10 cellular contexts compared by ENCODE assay signal in the genomic region with DNA sequence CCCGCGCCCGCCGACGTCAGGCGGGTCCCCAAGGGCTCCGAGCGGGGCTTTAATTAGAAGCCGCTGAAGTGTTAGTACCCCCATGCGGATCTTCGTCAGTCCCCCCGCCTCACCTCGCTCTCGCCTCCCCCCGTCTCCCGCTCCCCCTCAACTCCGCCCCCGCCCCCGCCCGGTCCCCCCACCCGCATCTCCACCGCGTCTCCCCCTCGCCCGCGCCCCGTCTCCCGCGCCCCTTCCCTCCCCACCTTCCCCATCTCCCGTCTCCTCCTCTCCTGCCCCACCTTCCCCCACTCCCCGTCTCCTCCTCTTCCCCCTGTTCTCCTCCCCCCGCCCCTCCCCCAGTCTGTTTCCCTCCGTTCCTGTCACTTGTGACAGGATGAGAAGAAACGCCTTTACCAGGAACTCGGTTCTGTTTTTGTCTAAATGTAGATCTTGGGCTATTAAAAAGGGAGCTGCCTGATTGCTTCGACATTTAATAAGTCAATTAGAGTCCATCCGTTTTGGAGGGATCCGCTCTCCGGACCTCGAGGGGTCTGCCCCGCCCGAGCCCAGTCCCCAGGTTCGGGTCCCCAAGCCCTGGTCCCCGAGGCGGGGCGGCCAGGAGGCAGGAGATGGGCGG. TPM values are rescaled to one million over a fixed set of nuclear protein-coding genes. Genes with fewer than 3 reads are reported as not detected.
DNase-seq lines count a peak whose midpoint lies in the region; ATAC-seq and TF ChIP-seq lines count a peak whose summit lies in the region.
"Had no signal": no experiment of that assay in that cellular context is flagged by ENCODE, and none has a peak within 500 bp of the region (broad histone marks: within the 10 kb centered on the region; RNA-seq: fewer than 3 reads in every experiment).

No MANE protein-coding gene starts in this region.

- H3K4me1 ChIP-seq in iPS-20b (ENCODE audit: insufficient read depth, low read length) (peaks cover 28% of the 10 kb centered on the region), skeletal muscle satellite cell (ENCODE audit: control insufficient read depth, insufficient read depth, low read length) (peaks cover 15% of the 10 kb centered on the region)

- H3K9ac ChIP-seq in iPS-20b (ENCODE audit: low read depth, low read length) (no peak overlapping the region), skeletal muscle satellite cell (ENCODE audit: low read depth, low read length) (no peak overlapping the region)

- H3K27me3 ChIP-seq in iPS-20b (ENCODE audit: insufficient read depth, low read length) = peaks cover 76% of the 10 kb centered on the region
- H3K27me3 ChIP-seq in skeletal muscle satellite cell (ENCODE audit: control insufficient read depth, insufficient read depth, low read length) = peaks cover 40% of the 10 kb centered on the region

- peak; percentile 38 for DNase-seq in DMS 273 (lab: John Stamatoyannopoulos, UW; ENCODE audit: unreplicated experiment)
- no peak for DNase-seq in DMS 273 treated with DMSO at 0.1 percent for 48 hours (lab: John Stamatoyannopoulos, UW)
- no peak for DNase-seq in activated CD8-positive, alpha-beta memory T cell treated with anti-CD3 and anti-CD28 coated beads, Interleukin-2, amount 50 U/mL, for 4 hours

- H3K36me3 ChIP-seq in iPS-20b (ENCODE audit: insufficient read depth, low read depth, low read length) = no peaks in the 10 kb centered on the region
- H3K36me3 ChIP-seq in skeletal muscle satellite cell (ENCODE audit: insufficient read depth, low read length) = no peaks in the 10 kb centered on the region

- TF ChIP-seq CTCF in WI38 (IDR thresholded peaks at IDR 0.05; ENCODE audit: low read depth, low read length) = no peak

- H3K4me3 ChIP-seq in WI38 (ENCODE audit: low read depth, low read length) (peak overlapping the region; percentile 60), iPS-20b (ENCODE audit: low read length) (peak overlapping the region; percentile 76; the same call in 1 of the 2 replicates), skeletal muscle satellite cell (ENCODE audit: low read length) (peak overlapping the region; percentile 69)

- no peak overlapping the region for H3K27ac ChIP-seq in iPS-20b (ENCODE audit: low read length)
- H3K27ac ChIP-seq: 22Rv1 had no signal

- peak overlapping the region; percentile 90 for H3K4me2 ChIP-seq in skeletal muscle satellite cell (ENCODE audit: low read length)

- H3K9me3 ChIP-seq in iPS-20b (ENCODE audit: insufficient read depth, low read depth, low read length) (no peaks in the 10 kb centered on the region), skeletal muscle satellite cell (replicated peaks; ENCODE audit: low read length) (no peaks in the 10 kb centered on the region)

- no peak for ATAC-seq in GM21576 (IDR thresholded peaks at IDR 0.05; ENCODE audit: unreplicated experiment)
- ATAC-seq in GM21717 (IDR thresholded peaks at IDR 0.05; ENCODE audit: unreplicated experiment) = no peak

RNA-seq across cellular contexts. Expression of a gene that starts 1.0 kb away (rescaled TPM):
- total RNA-seq in skeletal muscle satellite cell (2012; rRNA removed) = 0.51 TPM in 1 of 2 replicates, not detected in the other
- total RNA-seq: activated CD8-positive, alpha-beta memory T cell treated with anti-CD3 and anti-CD28 coated beads for 36 hours had no signal

RNA-seq across cellular contexts. Expression of a gene that starts 24.1 kb away (rescaled TPM):
- 68.1 and 72.8 TPM in 2 replicates for total RNA-seq in skeletal muscle satellite cell (2012; rRNA removed)

RNA-seq across cellular contexts. Expression of a gene that starts 25.0 kb away (rescaled TPM):
- total RNA-seq in skeletal muscle satellite cell (2012; rRNA removed) = 33.2 and 41.8 TPM in 2 replicates
